ENCODE assay signal across 22 cellular contexts in genomic region chr14:35351897-35352273, GRCh38. TPM values are rescaled to one million over a fixed set of nuclear protein-coding genes. Genes with fewer than 3 reads are reported as not detected.
DNase-seq lines count a peak whose midpoint lies in the region; ATAC-seq, FAIRE-seq and TF ChIP-seq lines count a peak whose summit lies in the region.
"Had no signal": no experiment of that assay in that cellular context is flagged by ENCODE, and none has a peak within 500 bp of the region (broad histone marks: within the 10 kb centered on the region; RNA-seq: fewer than 3 reads in every experiment).

No MANE protein-coding gene starts in this region.

- intact Hi-C loops in K562 (cut with micrococcal nuclease): no loop called here

- FAIRE-seq in K562 (lab: Jason Lieb, UNC): no peak
- FAIRE-seq: D721Med, frontal cortex had no signal

- H3K4me2 ChIP-seq in K562 (ENCODE audit: insufficient read depth, low read length): peak overlapping the region; percentile 16; the same call in 1 of the 2 replicates

- peak overlapping the region in 1 of 2 experiments; percentile 2; a peak in 1 of 4 replicates for H3K9ac ChIP-seq in K562 (ENCODE audit: insufficient read depth in 1 of 2, low read depth in 2 of 2, low read length in 2 of 2)

- no peaks in the 10 kb centered on the region for H3K79me2 ChIP-seq in K562 (ENCODE audit: control insufficient read depth, insufficient read depth, low read length)

- peak overlapping the region; percentile 3 for H3K27ac Mint-ChIP-seq in stimulated activated naive CD8-positive, alpha-beta T cell treated with anti-CD3 and anti-CD28 coated beads, Interleukin-15, Interleukin-2, amounts not matched to agents 100 ng/mL and 50 ng/mL, for 24 hours
- peak overlapping the region; percentile 75 to 82 (median 76) for H3K27ac Mint-ChIP-seq in nephron
- H3K27ac Mint-ChIP-seq: activated naive CD4-positive, alpha-beta T cell treated with anti-CD3 and anti-CD28 coated beads for 36 hours; T-helper 2 cell treated with Interferon-gamma antibody and Interleukin-4, amounts not matched to agents 5 μg/mL and 100 μg/mL, for 36 hours had no signal

- POLR2A ChIA-PET in K562 (lab: Yijun Ruan, JAX): interaction anchor here (0.8 to 2.6 kb wide), 3 partner anchors 12 to 15 kb away, joined by 3 to 11 read pairs (median 3); no protein-coding TSS in a partner anchor

- no peak overlapping the region for H3K4me3 Mint-ChIP-seq in stimulated activated naive CD8-positive, alpha-beta T cell treated with anti-CD3 and anti-CD28 coated beads, Interleukin-15, Interleukin-2, amounts not matched to agents 100 ng/mL and 50 ng/mL, for 24 hours
- peak overlapping the region in 2 of 3 experiments; percentile 5 to 12 for H3K4me3 Mint-ChIP-seq in nephron
- H3K4me3 Mint-ChIP-seq: activated naive CD4-positive, alpha-beta T cell treated with anti-CD3 and anti-CD28 coated beads for 36 hours; T-helper 2 cell treated with Interferon-gamma antibody and Interleukin-4, amounts not matched to agents 5 μg/mL and 100 μg/mL, for 36 hours had no signal

- TF ChIP-seq EP300 in K562 (IDR thresholded peaks at IDR 0.05; ENCODE audit: low read length): no peak

- no peaks in the 10 kb centered on the region for H3K9me3 ChIP-seq in K562 (replicated peaks; ENCODE audit: control insufficient read depth, insufficient read depth, low read depth, low read length)
- H3K9me3 ChIP-seq: colonic mucosa had no signal

- WGBS in K562 (ENCODE audit: insufficient coverage, low coverage, missing lambda C conversion rate): 58% methylated on average over 3 of the region's 4 CpGs

- no peaks in the 10 kb centered on the region for H3K27me3 Mint-ChIP-seq in stimulated activated naive CD8-positive, alpha-beta T cell treated with anti-CD3 and anti-CD28 coated beads, Interleukin-15, Interleukin-2, amounts not matched to agents 100 ng/mL and 50 ng/mL, for 24 hours
- H3K27me3 Mint-ChIP-seq in nephron (ENCODE audit: low read depth): no peaks in the 10 kb centered on the region

- peaks cover 20 to 24% of the 10 kb centered on the region in 2 experiments for H3K4me1 ChIP-seq in K562 (replicated peaks in 1 of 2; ENCODE audit: control insufficient read depth in 2 of 2, insufficient read depth in 2 of 2, low read length in 2 of 2)
- H3K4me1 ChIP-seq: colonic mucosa had no signal

- peak overlapping the region; percentile 92 for H2AFZ ChIP-seq in K562 (ENCODE audit: low read depth, low read length)

- no peaks in the 10 kb centered on the region for H4K20me1 ChIP-seq in K562 (replicated peaks; ENCODE audit: control insufficient read depth, insufficient read depth, low read length)

- no peak for DNase-seq in stimulated activated naive CD8-positive, alpha-beta T cell treated with anti-CD3 and anti-CD28 coated beads, Interleukin-15, Interleukin-2, amounts not matched to agents 100 U/mL and 50 U/mL, for 24 hours
- no peak for DNase-seq in K562 (ENCODE audit: extremely low read depth in 1 of 4, low spot score in 3 of 4)
- no peak for DNase-seq in D341Med (ENCODE audit: low spot score)
- no peak for DNase-seq in stimulated activated CD4-positive, alpha-beta T cell treated with anti-CD3 and anti-CD28 coated beads, Interleukin-1b, Interleukin-23, amount 100 ng/mL, for 48 hours
- no peak for DNase-seq in GM13977 (ENCODE audit: low spot score)
- DNase-seq in HuH-7.5 (ENCODE audit: low spot score): no peak
- DNase-seq: activated naive CD4-positive, alpha-beta T cell treated with anti-CD3 and anti-CD28 coated beads for 36 hours; colonic mucosa; GOT3; naive B cell; NCI-H1048; NCI-H2107; NCI-H526; SIG-M5; stimulated activated CD4-positive, alpha-beta T cell treated with anti-CD3 and anti-CD28 coated beads, Interleukin-15, amount 100 ng/mL, for 24 hours had no signal

- H3K9me1 ChIP-seq in K562 (ENCODE audit: control insufficient read depth, insufficient read depth, low read length): no peaks in the 10 kb centered on the region

- TF ChIP-seq RAD21 in K562 (CRISPR knock-in tag; conservative IDR thresholded peaks at IDR 0.05 in 1 of 2, IDR thresholded peaks at IDR 0.05 in 1 of 2): no peak

- peak overlapping the region; percentile 40; the same call in 2 of the 3 replicates for H3K27ac ChIP-seq in K562 (ENCODE audit: extremely low read depth, low read depth, low read length)
- H3K27ac ChIP-seq: colonic mucosa, epithelial cell of prostate had no signal

- H3K27me3 ChIP-seq in K562 (ENCODE audit: control insufficient read depth in 2 of 2, insufficient read depth in 2 of 2, low read length in 2 of 2): no peaks in the 10 kb centered on the region
- H3K27me3 ChIP-seq: colonic mucosa had no signal

- no peaks in the 10 kb centered on the region for H3K36me3 ChIP-seq in K562 (ENCODE audit: control insufficient read depth, insufficient read depth, low read length)
- H3K36me3 ChIP-seq: colonic mucosa had no signal

- TF ChIP-seq POLR2A in K562 (conservative IDR thresholded peaks at IDR 0.05): no peak

- no peak for ATAC-seq in stimulated activated naive CD8-positive, alpha-beta T cell treated with anti-CD3 and anti-CD28 coated beads, Interleukin-15, Interleukin-2, amounts not matched to agents 100 U/mL and 50 U/mL, for 24 hours
- 0 out of 3 replicates have a peak, but pooled peaks have one; percentile 12 for ATAC-seq in K562
- ATAC-seq: activated CD4-positive, CD25-positive, alpha-beta regulatory T cell treated with anti-CD3 and anti-CD28 coated beads, Interleukin-2, amount 50 U/mL, for 24 hours had no signal

- in situ Hi-C loops in K562 (cut with MboI) (no loop called here), GM13977 (cut with MboI; ENCODE audit: low pct_unique_long_range_greater_than_20kb, low sequenced_read_pairs, unreplicated experiment) (no loop called here)

- no peaks in the 10 kb centered on the region for H3K36me3 Mint-ChIP-seq in stimulated activated naive CD8-positive, alpha-beta T cell treated with anti-CD3 and anti-CD28 coated beads, Interleukin-15, Interleukin-2, amounts not matched to agents 100 ng/mL and 50 ng/mL, for 24 hours (ENCODE audit: low read depth)
- H3K36me3 Mint-ChIP-seq in nephron (ENCODE audit: low read depth): no peaks in the 10 kb centered on the region
- H3K36me3 Mint-ChIP-seq: naive B cell had no signal

- CTCF ChIA-PET in K562 (lab: Yijun Ruan, JAX; ENCODE audit: low intra/inter-chr PET ratio): no interaction called here

- no peaks in the 10 kb centered on the region for H3K9me3 Mint-ChIP-seq in stimulated activated naive CD8-positive, alpha-beta T cell treated with anti-CD3 and anti-CD28 coated beads, Interleukin-15, Interleukin-2, amounts not matched to agents 100 ng/mL and 50 ng/mL, for 24 hours
- H3K9me3 Mint-ChIP-seq in nephron: no peaks in the 10 kb centered on the region
- H3K9me3 Mint-ChIP-seq: activated naive CD4-positive, alpha-beta T cell treated with anti-CD3 and anti-CD28 coated beads for 36 hours; naive B cell; T-helper 2 cell treated with Interferon-gamma antibody and Interleukin-4, amounts not matched to agents 5 μg/mL and 100 μg/mL, for 36 hours had no signal

- peaks cover 46% of the 10 kb centered on the region for H3K4me1 Mint-ChIP-seq in stimulated activated naive CD8-positive, alpha-beta T cell treated with anti-CD3 and anti-CD28 coated beads, Interleukin-15, Interleukin-2, amounts not matched to agents 100 ng/mL and 50 ng/mL, for 24 hours (ENCODE audit: low read depth)
- H3K4me1 Mint-ChIP-seq in nephron: peaks cover 24% of the 10 kb centered on the region

- no peak overlapping the region for H3K4me3 ChIP-seq in K562
- H3K4me3 ChIP-seq: colonic mucosa had no signal

- BruUV-seq in K562 (replicated peaks; lab: Mats Ljungman, UMichigan): no TSS peak

- TF ChIP-seq CTCF in K562 (IDR thresholded peaks at IDR 0.05 in 2 of 3, conservative IDR thresholded peaks at IDR 0.05 in 1 of 3; ENCODE audit: insufficient read depth in 2 of 3, low read depth in 1 of 3, low read length in 3 of 3): no peak
- no peak for TF ChIP-seq CTCF in nephron (IDR thresholded peaks at IDR 0.05; ENCODE audit: unreplicated experiment in 3 of 3)
- no peak for TF ChIP-seq CTCF in GM13977 (IDR thresholded peaks at IDR 0.05; ENCODE audit: extremely low read depth, insufficient read depth, missing control alignments)

RNA-seq across cellular contexts. Expression of gene NFKBIA, which starts 52.7 kb away (rescaled TPM):
- 39.0 and 119 TPM in 2 replicates for total RNA-seq in K562 (2011; cell fraction: chromatin; rRNA removed; ENCODE audit: low replicate concordance)
- total RNA-seq in K562 (2011; cell fraction: nucleolus; rRNA removed): 77.4 and 121 TPM in 2 replicates
- total RNA-seq in K562 (2011; cell fraction: nucleoplasm; rRNA removed): 50.6 and 60.0 TPM in 2 replicates
- total RNA-seq in K562 (2014; rRNA removed) (20.9 and 39.6 TPM in 2 replicates), K562 (2014; rRNA removed; fragmentation: Illumina TruSeq; extraction: Trizol) (16.7 and 17.7 TPM in 2 replicates), K562 (2015; rRNA removed; fragmentation: Illumina TruSeq; extraction: Trizol) (31.8 and 34.5 TPM in 2 replicates), K562 (2021) (21.3 and 22.7 TPM in 2 replicates)
- polyA plus RNA-seq in K562 (2011; rRNA removed) (15.0 and 23.8 TPM in 2 replicates), K562 (2014; fragmentation: Illumina TruSeq; extraction: Trizol) (23.8 and 24.4 TPM in 2 replicates), K562 (2014; fragmentation: Nextera tagmentation; extraction: Ambion mirVana) (1 to 10 TPM; 6.9 to 8.8 TPM), K562 (2014; rRNA removed) (15.3 and 18.2 TPM in 2 replicates)
- 17.5 and 26.1 TPM in 2 replicates for polyA plus RNA-seq in K562 (2011; cell fraction: cytosol; rRNA removed)
- 75.3 and 106 TPM in 2 replicates for polyA plus RNA-seq in K562 (2011; cell fraction: nucleus; rRNA removed)
- 23.5 and 32.0 TPM in 2 replicates for polyA plus RNA-seq in K562 (2012)
- polyA minus RNA-seq in K562 (2011; rRNA and poly(A)+ RNA removed): 19.5 and 24.3 TPM in 2 replicates
- polyA minus RNA-seq in K562 (2011; cell fraction: cytosol; rRNA and poly(A)+ RNA removed): 17.6 and 21.0 TPM in 2 replicates
- polyA minus RNA-seq in K562 (2011; cell fraction: nucleus; rRNA and poly(A)+ RNA removed): 67.9 and 90.0 TPM in 2 replicates

RNA-seq across cellular contexts. Expression of gene PSMA6, which starts 59.7 kb away (rescaled TPM):
- 38.7 and 60.7 TPM in 2 replicates for total RNA-seq in K562 (2011; cell fraction: chromatin; rRNA removed; ENCODE audit: low replicate concordance)
- total RNA-seq in K562 (2011; cell fraction: nucleolus; rRNA removed): 47.8 and 50.5 TPM in 2 replicates
- 58.6 and 80.4 TPM in 2 replicates for total RNA-seq in K562 (2011; cell fraction: nucleoplasm; rRNA removed)
- total RNA-seq in K562 (2014; rRNA removed) (164 and 210 TPM in 2 replicates), K562 (2014; rRNA removed; fragmentation: Illumina TruSeq; extraction: Trizol) (234 and 271 TPM in 2 replicates), K562 (2015; rRNA removed; fragmentation: Illumina TruSeq; extraction: Trizol) (279 and 288 TPM in 2 replicates), K562 (2021) (258 and 274 TPM in 2 replicates)
- polyA plus RNA-seq in K562 (2011; rRNA removed) (318 and 452 TPM in 2 replicates), K562 (2014; fragmentation: Illumina TruSeq; extraction: Trizol) (292 and 301 TPM in 2 replicates), K562 (2014; fragmentation: Nextera tagmentation; extraction: Ambion mirVana) (100 to 1,000 TPM; 922 to 952 TPM), K562 (2014; rRNA removed) (274 and 283 TPM in 2 replicates)
- polyA plus RNA-seq in K562 (2011; cell fraction: cytosol; rRNA removed): 167 and 229 TPM in 2 replicates
- 54.4 and 95.7 TPM in 2 replicates for polyA plus RNA-seq in K562 (2011; cell fraction: nucleus; rRNA removed)
- 203 and 288 TPM in 2 replicates for polyA plus RNA-seq in K562 (2012)
- 166 and 169 TPM in 2 replicates for polyA minus RNA-seq in K562 (2011; rRNA and poly(A)+ RNA removed)
- 78.1 and 98.1 TPM in 2 replicates for polyA minus RNA-seq in K562 (2011; cell fraction: cytosol; rRNA and poly(A)+ RNA removed)
- 17.6 and 42.8 TPM in 2 replicates for polyA minus RNA-seq in K562 (2011; cell fraction: nucleus; rRNA and poly(A)+ RNA removed)
